In the genomic region with DNA sequence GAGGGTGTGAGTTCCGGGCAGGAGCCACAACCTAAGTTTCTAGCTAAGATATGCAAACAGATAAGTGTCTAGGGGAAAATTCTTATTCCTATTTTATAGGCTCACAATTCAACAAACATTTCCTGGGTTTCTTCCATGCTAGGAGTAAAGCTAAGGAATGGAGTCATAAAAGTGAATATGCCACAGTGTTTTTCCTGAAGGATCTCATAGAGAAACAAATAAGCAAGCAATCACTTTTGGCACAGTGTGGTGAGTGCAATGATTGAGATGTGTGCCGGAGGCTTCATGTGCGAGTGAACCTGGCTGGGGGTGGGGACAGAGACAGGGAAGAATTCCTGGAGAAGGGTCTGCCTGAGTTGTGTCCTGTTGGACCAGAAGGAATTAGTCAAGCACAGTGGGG, we compare ENCODE assay signal across 17 cellular contexts.
DNase-seq lines count a peak whose midpoint lies in the region; ATAC-seq, FAIRE-seq and TF ChIP-seq lines count a peak whose summit lies in the region.
"Had no signal": no experiment of that assay in that cellular context is flagged by ENCODE, and none has a peak within 500 bp of the region (broad histone marks: within the 10 kb centered on the region; RNA-seq: fewer than 3 reads in every experiment).

No MANE protein-coding gene starts in this region.

- H2AFZ ChIP-seq in mammary epithelial cell (ENCODE audit: low read depth, low read length), result peak overlapping the region; percentile 50
- H2AFZ ChIP-seq in MM.1S (ENCODE audit: low read length), result peak overlapping the region; percentile 68; the same call in 1 of the 2 replicates
- no peak overlapping the region for H2AFZ ChIP-seq in smooth muscle cell (ENCODE audit: low read depth)

- H3K36me3 ChIP-seq in mammary epithelial cell (ENCODE audit: insufficient read depth, low read length) (no peaks in the 10 kb centered on the region), MM.1S (replicated peaks; ENCODE audit: insufficient read depth, low read length) (no peaks in the 10 kb centered on the region), colonic mucosa (no peaks in the 10 kb centered on the region), smooth muscle cell (ENCODE audit: low read depth) (no peaks in the 10 kb centered on the region)

- no peaks in the 10 kb centered on the region for H3K36me3 Mint-ChIP-seq in MCF 10A (ENCODE audit: insufficient read depth, unreplicated experiment)

- FAIRE-seq in GM12892 (lab: Jason Lieb, UNC), result no peak
- FAIRE-seq: GM12891, GM19239 had no signal

- H3K9me2 ChIP-seq in MM.1S (replicated peaks; ENCODE audit: insufficient read depth, low read length), result no peaks in the 10 kb centered on the region

- H3K27ac Mint-ChIP-seq in MCF 10A (ENCODE audit: low read depth, unreplicated experiment), result no peak overlapping the region

- POLR2A ChIA-PET in MCF 10A (lab: Yijun Ruan, JAX), result interaction anchor here (0.6 to 1.4 kb wide), 5 partner anchors 15 to 219 kb away, joined by 3 read pairs; no protein-coding TSS in a partner anchor

- intact Hi-C loops in mammary epithelial cell (cut with micrococcal nuclease) (no loop called here), MCF 10A (cut with micrococcal nuclease) (loop anchor here (1.0 to 5.0 kb wide), 2 partner anchors 148 to 686 kb away; no protein-coding TSS in a partner anchor), colonic mucosa (cut with DNase I) (loop anchor here (5.0 to 10.0 kb wide), 2 partner anchors 66 to 138 kb away; no protein-coding TSS in a partner anchor)

- CTCF ChIA-PET in mammary epithelial cell (lab: Charles Lee; ENCODE audit: low non-redundant PET) (no interaction called here), MCF 10A (lab: Yijun Ruan, JAX) (interaction anchor here (0.6 to 10.7 kb wide), 31 partner anchors 10 to 1533 kb away, joined by 3 to 395 read pairs (median 6); a partner anchor contains a TSS)

- H3K9me3 Mint-ChIP-seq in MCF 10A (ENCODE audit: unreplicated experiment), result no peaks in the 10 kb centered on the region

- no peak for TF ChIP-seq CTCF in mammary epithelial cell (conservative IDR thresholded peaks at IDR 0.05 in 1 of 2, IDR thresholded peaks at IDR 0.05 in 1 of 2; ENCODE audit: extremely low read depth in 1 of 2, insufficient read depth in 1 of 2, low read depth in 1 of 2, low read length in 2 of 2)
- no peak for TF ChIP-seq CTCF in MCF 10A (IDR thresholded peaks at IDR 0.05; ENCODE audit: unreplicated experiment)
- no peak for TF ChIP-seq CTCF in MM.1S (IDR thresholded peaks at IDR 0.05; ENCODE audit: low read length)
- TF ChIP-seq CTCF in colonic mucosa (IDR thresholded peaks at IDR 0.05), result no peak
- TF ChIP-seq CTCF in smooth muscle cell (IDR thresholded peaks at IDR 0.05; ENCODE audit: borderline replicate concordance, insufficient read depth, poor library complexity, severe bottlenecking), result no peak

- no peaks in the 10 kb centered on the region for H3K79me2 ChIP-seq in mammary epithelial cell (ENCODE audit: insufficient read depth, low read length)
- peaks cover 38% of the 10 kb centered on the region for H3K79me2 ChIP-seq in MM.1S (ENCODE audit: low read length)
- H3K79me2 ChIP-seq in smooth muscle cell (ENCODE audit: low read depth), result no peaks in the 10 kb centered on the region

- ATAC-seq in HG03280 (IDR thresholded peaks at IDR 0.05; ENCODE audit: unreplicated experiment), result no peak
- ATAC-seq: Right ventricle myocardium inferior had no signal

- no peaks in the 10 kb centered on the region for H3K27me3 Mint-ChIP-seq in MCF 10A (ENCODE audit: insufficient read depth, unreplicated experiment)

- in situ Hi-C loops in mammary epithelial cell (cut with MboI; ENCODE audit: low sequenced_read_pairs in 2 of 2), result loop anchor here in 1 of 2 donors (10.0 kb wide), 1 partner anchor 218 kb away; no protein-coding TSS in a partner anchor

- peak; percentile 5 for DNase-seq in mammary epithelial cell
- DNase-seq in MCF 10A (ENCODE audit: unreplicated experiment), result no peak
- DNase-seq in MM.1S, result no peak
- peak; percentile 56 for DNase-seq in colonic mucosa
- DNase-seq in smooth muscle cell (lab: John Stamatoyannopoulos, UW; ENCODE audit: unreplicated experiment), result no peak
- DNase-seq in GM12892 (ENCODE audit: insufficient read length), result no peak
- no peak for DNase-seq in NCI-H1105 treated with DMSO at 0.1 percent for 48 hours (lab: John Stamatoyannopoulos, UW)
- DNase-seq: NCI-H1105, NCI-H2029 treated with DMSO at 0.1 percent for 48 hours, NCI-H524 had no signal

- H3K27me3 ChIP-seq in mammary epithelial cell (ENCODE audit: insufficient read depth, low read length) (peaks cover 1% of the 10 kb centered on the region), MM.1S (replicated peaks; ENCODE audit: insufficient read depth, low read length) (no peaks in the 10 kb centered on the region), colonic mucosa (no peaks in the 10 kb centered on the region), smooth muscle cell (ENCODE audit: low read depth) (no peaks in the 10 kb centered on the region)

- TF ChIP-seq POLR2A in GM12892 (IDR thresholded peaks at IDR 0.05; ENCODE audit: low read depth, low read length), result no peak

- WGBS in mammary epithelial cell (ENCODE audit: low coverage, missing lambda C conversion rate), result 73% methylated on average over 2 of the region's 3 CpGs
- 82% methylated on average over 2 of the region's 3 CpGs for WGBS in smooth muscle cell (ENCODE audit: low lambda C conversion rate)

- H3K4me1 Mint-ChIP-seq in MCF 10A (ENCODE audit: insufficient read depth, unreplicated experiment), result peaks cover 7% of the 10 kb centered on the region

- H4K20me1 ChIP-seq in mammary epithelial cell (ENCODE audit: insufficient read depth, low read length) (no peaks in the 10 kb centered on the region), MM.1S (ENCODE audit: insufficient read depth, low read length) (no peaks in the 10 kb centered on the region), smooth muscle cell (ENCODE audit: low read depth) (no peaks in the 10 kb centered on the region)

- no peak overlapping the region for H3K9ac ChIP-seq in mammary epithelial cell (ENCODE audit: insufficient read depth, low read length)
- peak overlapping the region; percentile 62; the same call in 1 of the 2 replicates for H3K9ac ChIP-seq in MM.1S (ENCODE audit: low read length)
- peak overlapping the region in 1 of 2 donors; percentile 17 for H3K9ac ChIP-seq in colonic mucosa (ENCODE audit: low read depth in 2 of 2, low read length in 2 of 2)
- H3K9ac ChIP-seq in smooth muscle cell (ENCODE audit: low read depth), result no peak overlapping the region

- peaks cover 8% of the 10 kb centered on the region for H3K4me1 ChIP-seq in mammary epithelial cell (ENCODE audit: insufficient read depth, low read length)
- peaks cover 36% of the 10 kb centered on the region for H3K4me1 ChIP-seq in MM.1S (ENCODE audit: low read length)
- H3K4me1 ChIP-seq in colonic mucosa, result no peaks in the 10 kb centered on the region
- H3K4me1 ChIP-seq in smooth muscle cell (ENCODE audit: low read depth), result no peaks in the 10 kb centered on the region

- no TSS peak for BruUV-seq in mammary epithelial cell (replicated peaks; lab: Mats Ljungman, UMichigan)
- no TSS peak for BruUV-seq in MCF 10A (replicated peaks; lab: Mats Ljungman, UMichigan)

- H3K4me2 ChIP-seq in mammary epithelial cell (ENCODE audit: insufficient read depth, low read depth, low read length) (peak overlapping the region; percentile 68), MM.1S (ENCODE audit: low read depth, low read length) (peak overlapping the region; percentile 82), smooth muscle cell (peak overlapping the region; percentile 84)

- no peak overlapping the region for H3K27ac ChIP-seq in mammary epithelial cell (ENCODE audit: insufficient read depth, low read depth, low read length)
- peak overlapping the region; percentile 73; the same call in 1 of the 2 replicates for H3K27ac ChIP-seq in MM.1S (ENCODE audit: low read length)
- peak overlapping the region; percentile 45 for H3K27ac ChIP-seq in colonic mucosa
- H3K27ac ChIP-seq in smooth muscle cell (ENCODE audit: low read depth), result peak overlapping the region; percentile 0
- H3K27ac ChIP-seq: C4-2B, HL-60 had no signal

- H3F3A ChIP-seq in MM.1S (ENCODE audit: insufficient read depth, low read length), result no peaks in the 10 kb centered on the region
- no peaks in the 10 kb centered on the region for H3F3A ChIP-seq in smooth muscle cell (ENCODE audit: low read depth)

- no peak overlapping the region for H3K4me3 Mint-ChIP-seq in MCF 10A (ENCODE audit: unreplicated experiment)

- dilution Hi-C loops in mammary epithelial cell (cut with HindIII; ENCODE audit: low sequenced_read_pairs), result no loop called here

- H3K9me3 ChIP-seq in mammary epithelial cell (replicated peaks; ENCODE audit: insufficient read depth, low read length) (no peaks in the 10 kb centered on the region), MM.1S (replicated peaks; ENCODE audit: insufficient read depth, low read length) (no peaks in the 10 kb centered on the region), colonic mucosa (no peaks in the 10 kb centered on the region), smooth muscle cell (replicated peaks; ENCODE audit: low read depth) (no peaks in the 10 kb centered on the region)

- H3K4me3 ChIP-seq in mammary epithelial cell (replicated peaks in 1 of 3; ENCODE audit: insufficient read depth in 1 of 3, low read depth in 2 of 3, low read length in 3 of 3) (no peak overlapping the region), MM.1S (ENCODE audit: low read length) (no peak overlapping the region), colonic mucosa (no peak overlapping the region), smooth muscle cell (no peak overlapping the region)
- H3K4me3 ChIP-seq: K562 had no signal

Comparison
In these comparisons a context has a peak if more than half of its experiments do, and no peak if none do; other contexts are left out.
1. DNase-seq: peak in mammary epithelial cell (single experiment) and colonic mucosa (single experiment); none in MCF 10A (single experiment), MM.1S (single experiment), smooth muscle cell (single experiment), GM12892 (single experiment) and NCI-H1105 treated with DMSO at 0.1 percent for 48 hours (single experiment).
2. Peak in every context shown above with its lines, with median percentiles within 50 percentile points of each other: H3K4me2 ChIP-seq.